13 cellular contexts compared by ENCODE assay signal in the genomic region with DNA sequence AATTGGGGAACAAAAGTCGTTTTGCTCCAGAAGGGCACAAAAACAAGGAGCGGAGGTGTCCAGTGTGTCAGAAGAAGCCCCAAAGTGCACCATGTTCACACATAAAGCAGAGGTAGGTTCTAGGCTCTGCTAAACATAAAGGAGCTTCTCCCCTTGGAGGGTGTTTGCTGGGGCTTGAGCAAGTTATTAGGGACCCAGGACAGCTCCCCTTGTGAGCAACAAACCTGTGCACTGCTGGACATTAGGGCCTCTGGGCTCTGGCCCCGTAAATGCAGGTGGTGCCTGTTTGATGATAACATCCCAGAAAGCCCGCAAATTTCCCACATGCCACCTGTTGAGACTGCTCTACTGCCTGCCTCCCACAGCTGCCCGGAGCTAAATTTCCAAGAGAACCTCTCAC.
DNase-seq lines count a peak whose midpoint lies in the region; ATAC-seq and TF ChIP-seq lines count a peak whose summit lies in the region.
"Had no signal": no experiment of that assay in that cellular context is flagged by ENCODE, and none has a peak within 500 bp of the region (broad histone marks: within the 10 kb centered on the region; RNA-seq: fewer than 3 reads in every experiment).

No MANE protein-coding gene starts in this region.

- no peak for TF ChIP-seq POLR2A in GM18505 (IDR thresholded peaks at IDR 0.05; ENCODE audit: borderline replicate concordance, extremely low read depth, insufficient read depth, insufficient read length)

- POLR2A ChIA-PET in HEK293 (lab: Yijun Ruan, JAX), result interaction anchor here (1.0 kb wide), 1 partner anchor 10 kb away, joined by 4 read pairs; no protein-coding TSS in a partner anchor
- POLR2A ChIA-PET in RWPE1 (lab: Yijun Ruan, JAX; ENCODE audit: low non-redundant PET), result interaction anchor here (0.6 kb wide), 1 partner anchor 13 kb away, joined by 10 read pairs; no protein-coding TSS in a partner anchor

- no peak overlapping the region for H3K4me3 ChIP-seq in BLaER1
- H3K4me3 ChIP-seq in HEK293 (ENCODE audit: low read depth, low read length), result no peak overlapping the region
- no peak overlapping the region for H3K4me3 ChIP-seq in SK-N-MC
- H3K4me3 ChIP-seq in rectal smooth muscle tissue (ENCODE audit: low read length), result no peak overlapping the region

- no peak overlapping the region for H3K27ac ChIP-seq in BLaER1
- no peak overlapping the region for H3K27ac ChIP-seq in HEK293 (ENCODE audit: extremely low read depth, low read depth, low read length)
- peak overlapping the region; percentile 64; the same call in 1 of the 2 replicates for H3K27ac ChIP-seq in SK-N-MC
- no peak overlapping the region for H3K27ac ChIP-seq in rectal smooth muscle tissue (ENCODE audit: low read depth, low read length)
- H3K27ac ChIP-seq in RWPE1, result no peak overlapping the region

- H3K9ac ChIP-seq in BLaER1 (no peak overlapping the region), SK-N-MC (ENCODE audit: insufficient read length) (no peak overlapping the region), rectal smooth muscle tissue (ENCODE audit: low read length) (peak overlapping the region; percentile 21)

- H3K27me3 ChIP-seq in BLaER1, result peaks cover 12% of the 10 kb centered on the region; the same call in 1 of the 2 replicates
- H3K27me3 ChIP-seq in rectal smooth muscle tissue (ENCODE audit: control insufficient read depth, insufficient read depth, low read length), result no peaks in the 10 kb centered on the region
- H3K27me3 ChIP-seq: BE2C had no signal

- peak overlapping the region; percentile 72 for H3K4me2 ChIP-seq in BLaER1

- CTCF ChIA-PET in HEK293 (lab: Yijun Ruan, JAX) (interaction anchor here (1.4 to 2.8 kb wide), 2 partner anchors 8 to 65 kb away, joined by 4 to 11 read pairs; a partner anchor contains a TSS), RWPE1 (lab: Yijun Ruan, JAX) (interaction anchor here (0.7 kb wide), 1 partner anchor 29 kb away, joined by 5 read pairs; no protein-coding TSS in a partner anchor)

- peaks cover 24% of the 10 kb centered on the region for H4K20me1 ChIP-seq in BLaER1

- TF ChIP-seq CTCF in HEK293 (tag by site-specific recombination; IDR thresholded peaks at IDR 0.05), result no peak
- no peak for TF ChIP-seq CTCF in RWPE1 (conservative IDR thresholded peaks at IDR 0.05; ENCODE audit: low read depth)

- H3K9me3 ChIP-seq in BLaER1 (no peaks in the 10 kb centered on the region), HEK293 (ENCODE audit: control insufficient read depth, insufficient read depth, low read depth, low read length) (no peaks in the 10 kb centered on the region), SK-N-MC (ENCODE audit: low read depth, low read length) (no peaks in the 10 kb centered on the region)
- H3K9me3 ChIP-seq: BE2C had no signal

- H3K4me1 ChIP-seq in BLaER1 (peaks cover 60% of the 10 kb centered on the region), HEK293 (ENCODE audit: control insufficient read depth, insufficient read depth, low read length) (no peaks in the 10 kb centered on the region), rectal smooth muscle tissue (ENCODE audit: control insufficient read depth, insufficient read depth, low read length) (peaks cover 3% of the 10 kb centered on the region)
- H3K4me1 ChIP-seq: BE2C had no signal

- ATAC-seq in HG02623 (IDR thresholded peaks at IDR 0.05; ENCODE audit: unreplicated experiment) (no peak), GM18505 (IDR thresholded peaks at IDR 0.05; ENCODE audit: unreplicated experiment) (no peak)

- no peaks in the 10 kb centered on the region for H3K36me3 ChIP-seq in BLaER1
- H3K36me3 ChIP-seq in HEK293 (ENCODE audit: control insufficient read depth in 2 of 2, insufficient read depth in 1 of 2, low read length in 2 of 2), result peaks cover 16 to 17% of the 10 kb centered on the region in 2 experiments; a peak in 2 of 3 replicates
- peaks cover 89% of the 10 kb centered on the region for H3K36me3 ChIP-seq in SK-N-MC (ENCODE audit: insufficient read depth, low read length)
- H3K36me3 ChIP-seq in rectal smooth muscle tissue (ENCODE audit: control insufficient read depth, insufficient read depth, low read length), result peaks cover 8% of the 10 kb centered on the region
- H3K36me3 ChIP-seq: BE2C had no signal

- no peak for DNase-seq in SK-N-MC (ENCODE audit: low read depth, low spot score)
- no peak for DNase-seq in RWPE1 (ENCODE audit: low spot score)
- DNase-seq: BE2C; CD4-positive, alpha-beta memory T cell; DMS79 treated with DMSO at 0.1 percent for 48 hours; H9; IMR-90; KG1 had no signal

TF ChIP-seq in HEK293, 187 proteins besides CTCF, POLR2A, EP300 and RAD21:
- TF ChIP-seq SCRT2 (tag by site-specific recombination; IDR thresholded peaks at IDR 0.05) (peak; percentile 74), ZNF175 (tag by site-specific recombination; IDR thresholded peaks at IDR 0.05) (no peak)
- TF ChIP-seq, protein P1, sequence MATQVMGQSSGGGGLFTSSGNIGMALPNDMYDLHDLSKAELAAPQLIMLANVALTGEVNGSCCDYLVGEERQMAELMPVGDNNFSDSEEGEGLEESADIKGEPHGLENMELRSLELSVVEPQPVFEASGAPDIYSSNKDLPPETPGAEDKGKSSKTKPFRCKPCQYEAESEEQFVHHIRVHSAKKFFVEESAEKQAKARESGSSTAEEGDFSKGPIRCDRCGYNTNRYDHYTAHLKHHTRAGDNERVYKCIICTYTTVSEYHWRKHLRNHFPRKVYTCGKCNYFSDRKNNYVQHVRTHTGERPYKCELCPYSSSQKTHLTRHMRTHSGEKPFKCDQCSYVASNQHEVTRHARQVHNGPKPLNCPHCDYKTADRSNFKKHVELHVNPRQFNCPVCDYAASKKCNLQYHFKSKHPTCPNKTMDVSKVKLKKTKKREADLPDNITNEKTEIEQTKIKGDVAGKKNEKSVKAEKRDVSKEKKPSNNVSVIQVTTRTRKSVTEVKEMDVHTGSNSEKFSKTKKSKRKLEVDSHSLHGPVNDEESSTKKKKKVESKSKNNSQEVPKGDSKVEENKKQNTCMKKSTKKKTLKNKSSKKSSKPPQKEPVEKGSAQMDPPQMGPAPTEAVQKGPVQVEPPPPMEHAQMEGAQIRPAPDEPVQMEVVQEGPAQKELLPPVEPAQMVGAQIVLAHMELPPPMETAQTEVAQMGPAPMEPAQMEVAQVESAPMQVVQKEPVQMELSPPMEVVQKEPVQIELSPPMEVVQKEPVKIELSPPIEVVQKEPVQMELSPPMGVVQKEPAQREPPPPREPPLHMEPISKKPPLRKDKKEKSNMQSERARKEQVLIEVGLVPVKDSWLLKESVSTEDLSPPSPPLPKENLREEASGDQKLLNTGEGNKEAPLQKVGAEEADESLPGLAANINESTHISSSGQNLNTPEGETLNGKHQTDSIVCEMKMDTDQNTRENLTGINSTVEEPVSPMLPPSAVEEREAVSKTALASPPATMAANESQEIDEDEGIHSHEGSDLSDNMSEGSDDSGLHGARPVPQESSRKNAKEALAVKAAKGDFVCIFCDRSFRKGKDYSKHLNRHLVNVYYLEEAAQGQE (tag by site-specific recombination; IDR thresholded peaks at IDR 0.05), result peak; percentile 64
